Comparison of ENCODE assay signal across 18 cellular contexts in the genomic region with DNA sequence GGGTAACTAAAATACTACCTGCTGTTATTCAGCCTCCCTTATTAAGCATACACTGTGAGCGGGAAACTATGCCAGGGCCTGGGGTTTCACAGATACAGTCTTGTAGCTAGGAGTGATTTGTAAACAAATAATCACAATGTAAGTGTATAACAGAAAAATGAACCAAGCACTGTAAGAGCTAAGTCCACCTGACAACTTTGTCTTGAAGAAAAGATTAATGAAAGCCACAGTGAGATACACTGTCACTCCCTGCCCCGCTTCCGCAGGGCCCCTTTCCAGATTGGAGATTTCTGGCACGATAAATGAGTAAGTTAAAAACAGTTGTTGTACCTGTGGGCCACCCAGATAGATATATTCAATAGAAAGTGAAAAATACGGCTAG. TPM values are rescaled to one million over a fixed set of nuclear protein-coding genes. Genes with fewer than 3 reads are reported as not detected.
A peak's percentile ranks its signal among the peaks of the same experiment; 100 is the strongest.
DNase-seq lines count a peak whose midpoint lies in the region; ATAC-seq, FAIRE-seq and TF ChIP-seq lines count a peak whose summit lies in the region.
"Had no signal": no experiment of that assay in that cellular context is flagged by ENCODE, and none has a peak within 500 bp of the region (broad histone marks: within the 10 kb centered on the region; RNA-seq: fewer than 3 reads in every experiment).

No MANE protein-coding gene starts in this region.

- no peaks in the 10 kb centered on the region for H3K27me3 Mint-ChIP-seq in activated CD8-positive, alpha-beta memory T cell treated with anti-CD3 and anti-CD28 coated beads, Interleukin-2, amount 10 ng/mL, durations not matched to agents 7 days and 5 days

- ATAC-seq in activated CD8-positive, alpha-beta memory T cell treated with anti-CD3 and anti-CD28 coated beads, Interleukin-2, amount 10 ng/mL, durations not matched to agents 7 days and 5 days, result no peak
- ATAC-seq: left lung had no signal

- peak overlapping the region; percentile 69 for H3K27ac Mint-ChIP-seq in activated CD8-positive, alpha-beta memory T cell treated with anti-CD3 and anti-CD28 coated beads, Interleukin-2, amount 10 ng/mL, durations not matched to agents 7 days and 5 days

- H3F3A ChIP-seq in SK-N-SH (replicated peaks; ENCODE audit: insufficient read depth), result peaks cover 4% of the 10 kb centered on the region

- H3K4me1 Mint-ChIP-seq in activated CD8-positive, alpha-beta memory T cell treated with anti-CD3 and anti-CD28 coated beads, Interleukin-2, amount 10 ng/mL, durations not matched to agents 7 days and 5 days, result peaks cover 63% of the 10 kb centered on the region

- peak overlapping the region; percentile 35 for H3K4me3 Mint-ChIP-seq in activated CD8-positive, alpha-beta memory T cell treated with anti-CD3 and anti-CD28 coated beads, Interleukin-2, amount 10 ng/mL, durations not matched to agents 7 days and 5 days

- H3K27me3 ChIP-seq in small intestine (ENCODE audit: control insufficient read depth in 2 of 2, insufficient read depth in 2 of 2, low read length in 2 of 2), result no peaks in the 10 kb centered on the region
- no peaks in the 10 kb centered on the region for H3K27me3 ChIP-seq in SK-N-SH (ENCODE audit: insufficient read depth)

- no peak overlapping the region for H2AFZ ChIP-seq in SK-N-SH (ENCODE audit: low read depth)

- no peaks in the 10 kb centered on the region for H3K9me3 Mint-ChIP-seq in activated CD8-positive, alpha-beta memory T cell treated with anti-CD3 and anti-CD28 coated beads, Interleukin-2, amount 10 ng/mL, durations not matched to agents 7 days and 5 days (ENCODE audit: low read depth)

- intact Hi-C loops in head of caudate nucleus (cut with DNase I), result no loop called here

- peaks cover 3 to 5% of the 10 kb centered on the region in 2 donors for H3K4me1 ChIP-seq in small intestine (ENCODE audit: control insufficient read depth in 2 of 2, insufficient read depth in 1 of 2, low read depth in 1 of 2, low read length in 1 of 2)
- H3K4me1 ChIP-seq in SK-N-SH (ENCODE audit: control insufficient read depth in 1 of 2, insufficient read depth in 2 of 2, low read depth in 1 of 2, low read length in 1 of 2), result peaks cover 0 to 3% of the 10 kb centered on the region in 2 experiments; a peak in 1 of 4 replicates
- H3K4me1 ChIP-seq: SJCRH30 had no signal

- H3K27ac ChIP-seq in small intestine (ENCODE audit: low read depth in 1 of 2, low read length in 1 of 2) (peak overlapping the region in 1 of 2 donors; percentile 87), SK-N-SH (ENCODE audit: low read depth in 2 of 2, low read length in 1 of 2) (no peak overlapping the region)
- H3K27ac ChIP-seq: HL-60, left lung, SJCRH30, tibial artery had no signal

- no peak overlapping the region for H3K4me3 ChIP-seq in small intestine (ENCODE audit: low read depth in 1 of 2, low read length in 2 of 2)
- H3K4me3 ChIP-seq in SK-N-SH (ENCODE audit: low read depth in 2 of 2, low read length in 1 of 2), result no peak overlapping the region
- H3K4me3 ChIP-seq: left lung, SJCRH30, tibial artery had no signal

- H3K36me3 ChIP-seq in small intestine (ENCODE audit: control insufficient read depth in 2 of 2, insufficient read depth in 2 of 2, low read length in 2 of 2), result no peaks in the 10 kb centered on the region
- H3K36me3 ChIP-seq in SK-N-SH (replicated peaks in 1 of 2; ENCODE audit: control insufficient read depth in 1 of 2, insufficient read depth in 2 of 2, low read length in 1 of 2), result peaks cover 0 to 5% of the 10 kb centered on the region in 2 experiments
- H3K36me3 ChIP-seq: left lung, SJCRH30, tibial artery had no signal

- no peak for TF ChIP-seq EP300 in SK-N-SH (IDR thresholded peaks at IDR 0.05; ENCODE audit: borderline replicate concordance in 1 of 2, low read depth in 1 of 2, low read length in 1 of 2)

- FAIRE-seq in small intestine (lab: Jason Lieb, UNC), result no peak
- FAIRE-seq: G401.6 had no signal

- H3K9ac ChIP-seq in SK-N-SH, result no peak overlapping the region

- H3K36me3 Mint-ChIP-seq in activated CD8-positive, alpha-beta memory T cell treated with anti-CD3 and anti-CD28 coated beads, Interleukin-2, amount 10 ng/mL, durations not matched to agents 7 days and 5 days, result peaks cover 25% of the 10 kb centered on the region

- no peak for DNase-seq in activated CD8-positive, alpha-beta memory T cell treated with anti-CD3 and anti-CD28 coated beads, Interleukin-2, amount 10 ng/mL, durations not matched to agents 7 days and 5 days
- DNase-seq in activated CD8-positive, alpha-beta memory T cell treated with anti-CD3 and anti-CD28 coated beads, Interleukin-2, amount 50 U/mL, for 4 hours, result no peak
- peak; percentile 36 for DNase-seq in T-helper 22 cell (ENCODE audit: low read depth)
- peak; percentile 66 for DNase-seq in central memory CD4-positive, alpha-beta T cell
- peak; percentile 17 for DNase-seq in small intestine
- DNase-seq in SK-N-SH, result no peak
- DNase-seq in amniotic stem cell (lab: John Stamatoyannopoulos, UW), result no peak
- no peak for DNase-seq in head of caudate nucleus
- DNase-seq: left lung; NCI-H1436 treated with DMSO at 0.1 percent for 48 hours; SJCRH30; stimulated activated CD4-positive, alpha-beta T cell treated with anti-CD3 and anti-CD28 coated beads, Interleukin-15, amount 100 ng/mL, for 24 hours; tibial artery had no signal

- no peak for TF ChIP-seq CTCF in SK-N-SH (IDR thresholded peaks at IDR 0.05)

- H3K9me2 ChIP-seq in SK-N-SH, result no peaks in the 10 kb centered on the region

- POLR2A ChIA-PET in SK-N-SH (lab: Yijun Ruan, JAX), result no interaction called here

- H3K79me2 ChIP-seq in SK-N-SH (ENCODE audit: insufficient read depth), result peaks cover 37% of the 10 kb centered on the region

- H4K20me1 ChIP-seq in SK-N-SH (ENCODE audit: insufficient read depth), result no peaks in the 10 kb centered on the region

- CTCF ChIA-PET in activated CD8-positive, alpha-beta memory T cell treated with anti-CD3 and anti-CD28 coated beads, Interleukin-2, amount 10 ng/mL, durations not matched to agents 7 days and 5 days (lab: Charles Lee), result interaction anchor here (0.8 to 2.2 kb wide), 3 partner anchors 19 to 91 kb away, joined by 4 to 15 read pairs (median 6); partner anchors contain the start of gene NIPAL3
- CTCF ChIA-PET in SK-N-SH (lab: Yijun Ruan, JAX), result no interaction called here

- no peak for TF ChIP-seq RAD21 in SK-N-SH (IDR thresholded peaks at IDR 0.05; ENCODE audit: low read length)

- H3K9me3 ChIP-seq in small intestine (ENCODE audit: control insufficient read depth, low read depth) (no peaks in the 10 kb centered on the region), SK-N-SH (no peaks in the 10 kb centered on the region)
- H3K9me3 ChIP-seq: left lung, SJCRH30, tibial artery had no signal

- WGBS in small intestine, 3 donors, result 40 to 72% (median 49%) methylated on average over 5 of the region's 5 CpGs
- 96% methylated on average over 5 of the region's 5 CpGs for WGBS in SK-N-SH (ENCODE audit: low lambda C conversion rate)

- no peak overlapping the region for H3K4me2 ChIP-seq in SK-N-SH

TF ChIP-seq in SK-N-SH, 30 proteins besides CTCF, POLR2A, EP300 and RAD21 (continues in another document):
- no peak for TF ChIP-seq USF1 (IDR thresholded peaks at IDR 0.05; ENCODE audit: borderline replicate concordance, low read depth)
- no peak for TF ChIP-seq GABPA (IDR thresholded peaks at IDR 0.05; ENCODE audit: low read depth)
- no peak for TF ChIP-seq CHD2 (IDR thresholded peaks at IDR 0.05; ENCODE audit: low read length, partially characterized antibody)
- TF ChIP-seq FOXM1 (IDR thresholded peaks at IDR 0.05; ENCODE audit: low read depth), result no peak
- no peak for TF ChIP-seq TEAD4 (IDR thresholded peaks at IDR 0.05; ENCODE audit: borderline replicate concordance, insufficient read depth)
- no peak for TF ChIP-seq RCOR1 (IDR thresholded peaks at IDR 0.05; ENCODE audit: low read length)
- TF ChIP-seq, protein P1, sequence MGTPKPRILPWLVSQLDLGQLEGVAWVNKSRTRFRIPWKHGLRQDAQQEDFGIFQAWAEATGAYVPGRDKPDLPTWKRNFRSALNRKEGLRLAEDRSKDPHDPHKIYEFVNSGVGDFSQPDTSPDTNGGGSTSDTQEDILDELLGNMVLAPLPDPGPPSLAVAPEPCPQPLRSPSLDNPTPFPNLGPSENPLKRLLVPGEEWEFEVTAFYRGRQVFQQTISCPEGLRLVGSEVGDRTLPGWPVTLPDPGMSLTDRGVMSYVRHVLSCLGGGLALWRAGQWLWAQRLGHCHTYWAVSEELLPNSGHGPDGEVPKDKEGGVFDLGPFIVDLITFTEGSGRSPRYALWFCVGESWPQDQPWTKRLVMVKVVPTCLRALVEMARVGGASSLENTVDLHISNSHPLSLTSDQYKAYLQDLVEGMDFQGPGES (IDR thresholded peaks at IDR 0.05; ENCODE audit: low read depth, low read length), result no peak
- TF ChIP-seq RXRA (IDR thresholded peaks at IDR 0.05; ENCODE audit: borderline replicate concordance, low read depth), result no peak

RNA-seq across cellular contexts. Expression of gene RCAN3, which starts 4.8 kb away (rescaled TPM):
- 10 to 100 TPM; 23.9 to 30.6 TPM for total RNA-seq in activated CD8-positive, alpha-beta memory T cell treated with anti-CD3 and anti-CD28 coated beads, Interleukin-2, amount 10 ng/mL, durations not matched to agents 7 days and 5 days
- polyA plus RNA-seq in small intestine (1 to 10 TPM; 1.9 to 5.1 (median 3.4) TPM), SK-N-SH (2012; rRNA removed) (4.8 TPM in 2 replicates)
- 6.0 and 6.3 TPM in 2 replicates for polyA plus RNA-seq in SK-N-SH (2012; cell fraction: cytosol; rRNA removed)
- 5.0 and 6.2 TPM in 2 replicates for polyA plus RNA-seq in SK-N-SH (2012; cell fraction: nucleus; rRNA removed)

RNA-seq across cellular contexts. Expression of gene NCMAP, which starts 48.5 kb away (rescaled TPM):
- not detected for total RNA-seq in activated CD8-positive, alpha-beta memory T cell treated with anti-CD3 and anti-CD28 coated beads, Interleukin-2, amount 10 ng/mL, durations not matched to agents 7 days and 5 days
- polyA plus RNA-seq in small intestine (1 to 10 TPM in 2 of 3 donors, under 1 TPM in 1; 0.81 to 4.7 (median 1.3) TPM), SK-N-SH (2012; rRNA removed) (0.02 TPM in 1 of 2 replicates, not detected in the other)
- polyA plus RNA-seq in SK-N-SH (2012; cell fraction: cytosol; rRNA removed), result 0.01 TPM in 2 replicates
- polyA plus RNA-seq in SK-N-SH (2012; cell fraction: nucleus; rRNA removed), result 0.01 TPM in 1 of 2 replicates, not detected in the other
- total RNA-seq: A673, LHCN-M2, myocyte, SJCRH30 had no signal

Comparison
In these comparisons a context has a peak if more than half of its experiments do, and no peak if none do; other contexts are left out.
1. DNase-seq: peak in T-helper 22 cell (single experiment), central memory CD4-positive, alpha-beta T cell (single experiment) and small intestine (single experiment); none in activated CD8-positive, alpha-beta memory T cell treated with anti-CD3 and anti-CD28 coated beads, Interleukin-2, amount 10 ng/mL, durations not matched to agents 7 days and 5 days (single experiment), activated CD8-positive, alpha-beta memory T cell treated with anti-CD3 and anti-CD28 coated beads, Interleukin-2, amount 50 U/mL, for 4 hours (single experiment), SK-N-SH (single experiment), amniotic stem cell (single experiment) and head of caudate nucleus (0 of 42).